5 cellular contexts compared by ENCODE assay signal in genomic region chr5:137603891-137604290, GRCh38.
"Had no signal": no experiment of that assay in that cellular context is flagged by ENCODE, and none has a peak within 500 bp of the region (broad histone marks: within the 10 kb centered on the region; RNA-seq: fewer than 3 reads in every experiment).

No MANE protein-coding gene starts in this region.

- ATAC-seq: K562 had no signal

- H3K27ac ChIP-seq: GM23248 had no signal

- DNase-seq: GM23248, GOT3, IMR-90 had no signal

- H3K4me3 ChIP-seq: GM23248, HAP-1, K562 had no signal
